In genomic region chr11:78574386-78575381, GRCh38 we compare ENCODE assay signal across 9 cellular contexts.
DNase-seq lines count a peak whose midpoint lies in the region; ATAC-seq, FAIRE-seq and TF ChIP-seq lines count a peak whose summit lies in the region.
"Had no signal": no experiment of that assay in that cellular context is flagged by ENCODE, and none has a peak within 500 bp of the region (broad histone marks: within the 10 kb centered on the region; RNA-seq: fewer than 3 reads in every experiment).

Gene NARS2 (minus strand): TSS chr11:78574864. CDS start chr11:78574488, 376 bp downstream.

- ATAC-seq in GM19025 (IDR thresholded peaks at IDR 0.05; ENCODE audit: low read depth, unreplicated experiment) (peak; percentile 89), HG03342 (IDR thresholded peaks at IDR 0.05; ENCODE audit: unreplicated experiment) (peak; percentile 96)
- peak; percentile 91 for ATAC-seq in central memory CD8-positive, alpha-beta T cell (replicated peaks; ENCODE audit: extremely low read depth, poor library complexity, severe bottlenecking)

- H3K4me1 Mint-ChIP-seq in central memory CD8-positive, alpha-beta T cell, result peaks cover 23% of the 10 kb centered on the region

- peak; percentile 30 for FAIRE-seq in islet of Langerhans (lab: Jason Lieb, UNC)
- FAIRE-seq: colon had no signal

- peak within 1 kb of the TSS; percentile 86 for H3K4me3 Mint-ChIP-seq in central memory CD8-positive, alpha-beta T cell

- H3K36me3 Mint-ChIP-seq in central memory CD8-positive, alpha-beta T cell (ENCODE audit: insufficient read depth), result peaks cover 14% of the 10 kb centered on the region

- no peak for TF ChIP-seq CTCF in AG09309 (IDR thresholded peaks at IDR 0.05; ENCODE audit: control insufficient read depth, insufficient read depth, low read depth, low read length, missing control alignments)

- peak within 1 kb of the TSS; percentile 91 for H3K27ac Mint-ChIP-seq in central memory CD8-positive, alpha-beta T cell (ENCODE audit: low read depth)

- H3K9me3 Mint-ChIP-seq in central memory CD8-positive, alpha-beta T cell, result no peaks in the 10 kb centered on the region

- no peaks in the 10 kb centered on the region for H3K27me3 Mint-ChIP-seq in central memory CD8-positive, alpha-beta T cell

- H3K4me3 ChIP-seq in AG09309 (ENCODE audit: control insufficient read depth, low read depth, low read length), result peak within 1 kb of the TSS; percentile 57

- DNase-seq in AG09309 (ENCODE audit: low read depth), result peak; percentile 79
- peak; percentile 97 to 98 for DNase-seq in NCI-H446 (lab: John Stamatoyannopoulos, UW)
- DNase-seq in activated CD4-positive, CD25-positive, alpha-beta regulatory T cell treated with anti-CD3 and anti-CD28 coated beads, Interleukin-2, amount 50 U/mL, for 16 hours (ENCODE audit: low read depth, low spot score), result peak; percentile 94
- peak; percentile 93 to 95 for DNase-seq in central memory CD8-positive, alpha-beta T cell (ENCODE audit: low spot score in 2 of 2)
- DNase-seq in stimulated activated CD4-positive, alpha-beta T cell treated with anti-CD3 and anti-CD28 coated beads, Interleukin-12 subunit alpha, Interleukin-12 subunit beta, amount 100 ng/mL, for 4 hours, result peak; percentile 99

Comparison
In these comparisons a context has a peak if more than half of its experiments do, and no peak if none do; other contexts are left out.
1. Peak in every context shown above with its lines: DNase-seq, ATAC-seq and H3K4me3 ChIP-seq.